ENCODE assay signal across 18 cellular contexts in the genomic region with DNA sequence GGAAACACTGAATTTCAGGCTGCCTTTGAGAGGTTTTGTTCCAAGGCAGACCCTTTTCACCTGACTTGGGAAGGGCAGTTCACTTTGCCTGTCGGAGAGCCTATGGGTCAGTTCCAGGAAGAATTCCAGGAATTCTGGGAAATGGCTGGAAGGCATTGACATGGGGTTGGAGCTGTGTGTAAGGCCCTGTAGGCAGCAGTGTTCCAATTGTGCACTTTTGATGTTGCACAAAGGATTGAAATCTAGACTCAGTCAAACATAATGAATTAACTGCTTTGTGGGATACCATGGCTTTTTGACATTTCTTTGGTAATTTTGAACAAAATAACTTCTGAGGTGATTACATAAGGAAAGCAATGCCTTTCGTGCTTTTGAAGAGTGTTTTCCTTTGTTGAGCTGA.
"Had no signal": no experiment of that assay in that cellular context is flagged by ENCODE, and none has a peak within 500 bp of the region (broad histone marks: within the 10 kb centered on the region; RNA-seq: fewer than 3 reads in every experiment).

No MANE protein-coding gene starts in this region.

- H3K4me3 ChIP-seq: body of pancreas, colonic mucosa, heart left ventricle, lung had no signal

- H3K9me3 ChIP-seq: body of pancreas, colonic mucosa, heart left ventricle had no signal

- DNase-seq: activated CD4-positive, alpha-beta T cell treated with anti-CD3 and anti-CD28 coated beads, Interleukin-2, amount 50 U/mL, for 48 hours; activated CD4-positive, CD25-positive, alpha-beta regulatory T cell treated with anti-CD3 and anti-CD28 coated beads, Interleukin-2, amount 50 U/mL, for 72 hours; activated T-cell treated with anti-CD3 and anti-CD28 coated beads for 4 hours; body of pancreas; colonic mucosa; heart left ventricle; nucleus accumbens; posterior cingulate gyrus; stimulated activated CD4-positive, alpha-beta T cell treated with anti-CD3 and anti-CD28 coated beads, Interleukin-12 subunit alpha, Interleukin-12 subunit beta, amount 100 ng/mL, for 4 hours; stimulated activated CD4-positive, alpha-beta T cell treated with anti-CD3 and anti-CD28 coated beads, Interleukin-1b, Interleukin-23, amount 100 ng/mL, for 48 hours; stimulated activated CD8-positive, alpha-beta memory T cell treated with anti-CD3 and anti-CD28 coated beads, Interleukin-4, amount 100 ng/mL, for 48 hours; stimulated activated naive CD4-positive, alpha-beta T cell had no signal

- ATAC-seq: body of pancreas; heart left ventricle; natural killer cell treated with Interleukin-12 subunit alpha and Interleukin-12 subunit beta and Interleukin-15 and Interleukin-18, amount 100 ng/mL, for 72 hours had no signal

- H3K27ac ChIP-seq: body of pancreas, colonic mucosa, heart left ventricle had no signal

- H3K27me3 ChIP-seq: body of pancreas, colonic mucosa, heart left ventricle had no signal

- H3K4me1 ChIP-seq: body of pancreas, colonic mucosa had no signal

- H3K36me3 Mint-ChIP-seq: natural killer cell treated with Interleukin-12 subunit alpha and Interleukin-12 subunit beta and Interleukin-15 and Interleukin-18, amount 100 ng/mL, for 72 hours had no signal

- H3K4me3 Mint-ChIP-seq: activated naive CD8-positive, alpha-beta T cell; central memory CD8-positive, alpha-beta T cell; mesothelial cell of epicardium; natural killer cell treated with Interleukin-12 subunit alpha and Interleukin-12 subunit beta and Interleukin-15 and Interleukin-18, amount 100 ng/mL, for 72 hours; T-helper 1 cell treated with Interleukin-12 subunit alpha and Interleukin-12 subunit beta and Interleukin-4 antibody, amounts not matched to agents 30 μg/mL and 1 μg/mL, for 36 hours had no signal

- H3K27me3 Mint-ChIP-seq: activated naive CD8-positive, alpha-beta T cell; central memory CD8-positive, alpha-beta T cell; natural killer cell treated with Interleukin-12 subunit alpha and Interleukin-12 subunit beta and Interleukin-15 and Interleukin-18, amount 100 ng/mL, for 72 hours had no signal

- H3K9me3 Mint-ChIP-seq: central memory CD8-positive, alpha-beta T cell; mesothelial cell of epicardium; natural killer cell treated with Interleukin-12 subunit alpha and Interleukin-12 subunit beta and Interleukin-15 and Interleukin-18, amount 100 ng/mL, for 72 hours; T-helper 1 cell treated with Interleukin-12 subunit alpha and Interleukin-12 subunit beta and Interleukin-4 antibody, amounts not matched to agents 30 μg/mL and 1 μg/mL, for 36 hours had no signal

- H3K4me1 Mint-ChIP-seq: central memory CD8-positive, alpha-beta T cell had no signal

- H3K27ac Mint-ChIP-seq: activated naive CD8-positive, alpha-beta T cell; mesothelial cell of epicardium; natural killer cell treated with Interleukin-12 subunit alpha and Interleukin-12 subunit beta and Interleukin-15 and Interleukin-18, amount 100 ng/mL, for 72 hours; T-helper 1 cell treated with Interleukin-12 subunit alpha and Interleukin-12 subunit beta and Interleukin-4 antibody, amounts not matched to agents 30 μg/mL and 1 μg/mL, for 36 hours had no signal

- H3K36me3 ChIP-seq: colonic mucosa had no signal
